In genomic region chr1:42462828-42463763, GRCh38 we compare ENCODE assay signal across 8 cellular contexts. TPM values are rescaled to one million over a fixed set of nuclear protein-coding genes. Genes with fewer than 3 reads are reported as not detected.
DNase-seq lines count a peak whose midpoint lies in the region; ATAC-seq, FAIRE-seq and TF ChIP-seq lines count a peak whose summit lies in the region.

CCDC30 (plus strand) TSS chr1:42463286; CDS start chr1:42480552, 17,266 bp downstream.

- ATAC-seq in HG03378 (IDR thresholded peaks at IDR 0.05; ENCODE audit: unreplicated experiment): peak; percentile 96

- H3K27me3 Mint-ChIP-seq in chondrocyte (ENCODE audit: low read depth): no peaks in the 10 kb centered on the region

- peaks cover 1 to 3% of the 10 kb centered on the region in 2 experiments for H3K36me3 ChIP-seq in keratinocyte (ENCODE audit: control insufficient read depth in 2 of 2, extremely low read depth in 1 of 2, insufficient read depth in 2 of 2, low read length in 2 of 2)

- H3K9me3 Mint-ChIP-seq in chondrocyte (ENCODE audit: low read depth): no peaks in the 10 kb centered on the region

- H3K27ac Mint-ChIP-seq in chondrocyte (ENCODE audit: unreplicated experiment): peak within 1 kb of the TSS; percentile 93

- peaks cover 1% of the 10 kb centered on the region for H3K36me3 Mint-ChIP-seq in chondrocyte (ENCODE audit: low read depth)

- peak; percentile 100 for FAIRE-seq in keratinocyte (lab: Jason Lieb, UNC)

- no peak for TF ChIP-seq CTCF in AG09319 (IDR thresholded peaks at IDR 0.05; ENCODE audit: low read depth, low read length)
- no peak for TF ChIP-seq CTCF in chondrocyte (IDR thresholded peaks at IDR 0.05)
- TF ChIP-seq CTCF in keratinocyte (optimal IDR thresholded peaks at IDR 0.05 in 1 of 3, IDR thresholded peaks at IDR 0.05 in 1 of 3, conservative IDR thresholded peaks at IDR 0.05 in 1 of 3; ENCODE audit: extremely low read depth in 1 of 3, insufficient read depth in 2 of 3, low read length in 3 of 3): no peak

- peak within 1 kb of the TSS; percentile 83 for H2AFZ ChIP-seq in keratinocyte (ENCODE audit: control insufficient read depth, low read length)

- peaks cover 10% of the 10 kb centered on the region for H3K4me1 ChIP-seq in keratinocyte (ENCODE audit: control insufficient read depth, extremely low read depth, insufficient read depth, low read length)

- H3K4me2 ChIP-seq in keratinocyte (ENCODE audit: control insufficient read depth, extremely low read depth, insufficient read depth, low read depth, low read length): peak within 1 kb of the TSS; percentile 93

- H3K27ac ChIP-seq in keratinocyte (ENCODE audit: control insufficient read depth, insufficient read depth, low read length): peak within 1 kb of the TSS; percentile 37

- DNase-seq in AG09319 (ENCODE audit: extremely low read depth, low read depth) (peak; percentile 92), NCI-H446 treated with DMSO at 0.1 percent for 48 hours (lab: John Stamatoyannopoulos, UW) (peak; percentile 97), chondrocyte (ENCODE audit: low spot score) (peak; percentile 97), keratinocyte (ENCODE audit: low read depth, low spot score) (peak; percentile 90)
- DNase-seq in activated CD4-positive, alpha-beta T cell treated with anti-CD3 and anti-CD28 coated beads for 1 hour: peak; percentile 94
- peak; percentile 88 to 95 (median 92) for DNase-seq in stimulated activated CD4-positive, alpha-beta T cell treated with anti-CD3 and anti-CD28 coated beads, Interleukin-12 subunit alpha, Interleukin-12 subunit beta, amount 100 ng/mL, for 48 hours (ENCODE audit: low read depth in 2 of 3, low spot score in 1 of 3)

- dilution Hi-C loops in keratinocyte (cut with MboI; ENCODE audit: extremely low pct_ligation_motif_present, low sequenced_read_pairs): no loop called here

- H3K9ac ChIP-seq in keratinocyte (ENCODE audit: control insufficient read depth, extremely low read depth, insufficient read depth, low read length): peak within 1 kb of the TSS; percentile 33

- peaks cover 23% of the 10 kb centered on the region for H3K4me1 Mint-ChIP-seq in chondrocyte (ENCODE audit: low read depth)

- peak within 1 kb of the TSS; percentile 38 to 86 (median 83) for H3K4me3 ChIP-seq in keratinocyte (ENCODE audit: control insufficient read depth in 2 of 3, extremely low read depth in 1 of 3, insufficient read depth in 2 of 3, low read depth in 1 of 3, low read length in 3 of 3)

- no peaks in the 10 kb centered on the region for H3K9me3 ChIP-seq in keratinocyte (ENCODE audit: control insufficient read depth, low read depth, low read length)

- TF ChIP-seq POLR2A in GM19099 (IDR thresholded peaks at IDR 0.05; ENCODE audit: extremely low read depth, insufficient read length, low read depth): peak; percentile 20

- H4K20me1 ChIP-seq in keratinocyte (ENCODE audit: control insufficient read depth, extremely low read depth, insufficient read depth, low read length): no peaks in the 10 kb centered on the region

- no peaks in the 10 kb centered on the region for H3K9me1 ChIP-seq in keratinocyte (ENCODE audit: control insufficient read depth, extremely low read depth, insufficient read depth, low read length)

- peaks cover under 1% of the 10 kb centered on the region for H3K79me2 ChIP-seq in keratinocyte (ENCODE audit: control insufficient read depth, insufficient read depth, low read length)

- H3K27me3 ChIP-seq in keratinocyte (ENCODE audit: control insufficient read depth, extremely low read depth, insufficient read depth, low read length): no peaks in the 10 kb centered on the region

- H3K4me3 Mint-ChIP-seq in chondrocyte (ENCODE audit: unreplicated experiment): peak within 1 kb of the TSS; percentile 88

RNA-seq across cellular contexts. Expression of gene CCDC30, which starts in this region (rescaled TPM):
- 1.3 to 3.2 TPM (median 2.8 TPM) in 3 replicates for total RNA-seq in chondrocyte
- polyA plus RNA-seq in keratinocyte: 0.12 to 0.37 TPM (median 0.35 TPM) in 3 replicates
- 2.5 TPM for polyA plus RNA-seq in keratinocyte (2011; ENCODE audit: low read depth)
- polyA plus RNA-seq in keratinocyte (2011; cell fraction: cytosol; rRNA removed): 0.13 and 0.75 TPM in 2 replicates
- 1.1 and 1.2 TPM in 2 replicates for polyA plus RNA-seq in keratinocyte (2011; cell fraction: nucleus; rRNA removed)
- polyA plus RNA-seq in keratinocyte (2012; ENCODE audit: low replicate concordance): 0.42 and 2.0 TPM in 2 replicates
- 0.33 to 1.1 TPM in 2 of 3 replicates, not detected in the other for polyA minus RNA-seq in keratinocyte
- polyA minus RNA-seq in keratinocyte (2011; cell fraction: cytosol; rRNA and poly(A)+ RNA removed): not detected
- polyA minus RNA-seq in keratinocyte (2011; cell fraction: nucleus; rRNA and poly(A)+ RNA removed): 0.42 and 2.6 TPM in 2 replicates

Comparison
In these comparisons a context has a peak if more than half of its experiments do, and no peak if none do; other contexts are left out.
1. Peak in every context shown above with its lines: DNase-seq, ATAC-seq, H3K4me3 ChIP-seq and H3K27ac ChIP-seq.